ENCODE assay signal across 22 cellular contexts in genomic region chr12:30975581-30975980, GRCh38. TPM values are rescaled to one million over a fixed set of nuclear protein-coding genes. Genes with fewer than 3 reads are reported as not detected.
"Had no signal": no experiment of that assay in that cellular context is flagged by ENCODE, and none has a peak within 500 bp of the region (broad histone marks: within the 10 kb centered on the region; RNA-seq: fewer than 3 reads in every experiment).

No MANE protein-coding gene starts in this region.

- H3K4me1 Mint-ChIP-seq: activated B cell treated with CpG ODN at 0.5 μM for 24 hours; activated naive CD8-positive, alpha-beta T cell treated with anti-CD3 and anti-CD28 coated beads, Interleukin-2, amount 10 ng/mL, durations not matched to agents 7 days and 5 days had no signal

- H3K36me3 ChIP-seq: lower lobe of right lung, tibial nerve, uterus had no signal

- DNase-seq: activated B cell treated with CpG ODN at 0.5 μM for 24 hours; activated CD4-positive, alpha-beta T cell treated with anti-CD3 and anti-CD28 coated beads for 4 hours; activated CD8-positive, alpha-beta T cell treated with anti-CD3 and anti-CD28 coated beads for 36 hours; activated naive CD4-positive, alpha-beta T cell treated with Interleukin-2 at 50 U/mL for 16 hours; activated naive CD8-positive, alpha-beta T cell treated with anti-CD3 and anti-CD28 coated beads, Interleukin-2, amount 10 ng/mL, durations not matched to agents 7 days and 5 days; activated T-cell treated with anti-CD3 and anti-CD28 coated beads, Interleukin-2, amount 50 U/mL, for 24 hours; amygdala; body of pancreas; dermis blood vessel endothelial cell; effector memory CD4-positive, alpha-beta T cell; glutamatergic neuron; islet precursor cell; lower lobe of right lung; nucleus accumbens; retina; stimulated activated CD4-positive, alpha-beta T cell treated with anti-CD3 and anti-CD28 coated beads, Interleukin-1b, Interleukin-23, amount 100 ng/mL, for 48 hours; uterus had no signal

- H3K36me3 Mint-ChIP-seq: activated naive CD8-positive, alpha-beta T cell treated with anti-CD3 and anti-CD28 coated beads, Interleukin-2, amount 10 ng/mL, durations not matched to agents 7 days and 5 days; mesothelial cell of epicardium had no signal

- H3K4me1 ChIP-seq: body of pancreas, lower lobe of right lung, uterus had no signal

- H3K9me3 Mint-ChIP-seq: activated B cell treated with CpG ODN at 0.5 μM for 24 hours; activated CD8-positive, alpha-beta T cell treated with anti-CD3 and anti-CD28 coated beads for 36 hours; activated naive CD8-positive, alpha-beta T cell treated with anti-CD3 and anti-CD28 coated beads, Interleukin-2, amount 10 ng/mL, durations not matched to agents 7 days and 5 days; activated T-cell treated with anti-CD3 and anti-CD28 coated beads, Interleukin-2, amount 50 U/mL, for 24 hours; activated T-helper 2 cell treated with anti-CD3 and anti-CD28 coated beads, Interferon-gamma antibody, Interleukin-2, Interleukin-4, amounts not matched to agents 10 μg/mL and 5 μg/mL and 100 μg/mL, durations not matched to agents 14 hours and 24 hours and 36 hours; mesothelial cell of epicardium; nephron; stimulated activated naive CD8-positive, alpha-beta T cell treated with anti-CD3 and anti-CD28 coated beads, Interleukin-15, Interleukin-2, amounts not matched to agents 100 ng/mL and 50 ng/mL, for 24 hours had no signal

- ATAC-seq: activated CD8-positive, alpha-beta T cell treated with anti-CD3 and anti-CD28 coated beads for 36 hours; body of pancreas; lower lobe of right lung had no signal

- H3K27me3 Mint-ChIP-seq: activated B cell treated with CpG ODN at 0.5 μM for 24 hours had no signal

- H3K4me3 ChIP-seq: body of pancreas, lower lobe of right lung, tibial nerve, uterus had no signal

- H3K27me3 ChIP-seq: body of pancreas, tibial nerve, uterus had no signal

- H3K4me3 Mint-ChIP-seq: activated B cell treated with CpG ODN at 0.5 μM for 24 hours; activated CD8-positive, alpha-beta T cell treated with anti-CD3 and anti-CD28 coated beads for 36 hours; activated naive CD8-positive, alpha-beta T cell treated with anti-CD3 and anti-CD28 coated beads, Interleukin-2, amount 10 ng/mL, durations not matched to agents 7 days and 5 days; activated T-cell treated with anti-CD3 and anti-CD28 coated beads, Interleukin-2, amount 50 U/mL, for 24 hours; mesothelial cell of epicardium; nephron; stimulated activated naive CD8-positive, alpha-beta T cell treated with anti-CD3 and anti-CD28 coated beads, Interleukin-15, Interleukin-2, amounts not matched to agents 100 ng/mL and 50 ng/mL, for 24 hours had no signal

- H3K9me3 ChIP-seq: body of pancreas, lower lobe of right lung, tibial nerve, uterus had no signal

- H3K27ac Mint-ChIP-seq: activated B cell treated with CpG ODN at 0.5 μM for 24 hours; activated CD8-positive, alpha-beta T cell treated with anti-CD3 and anti-CD28 coated beads for 36 hours; activated naive CD8-positive, alpha-beta T cell treated with anti-CD3 and anti-CD28 coated beads, Interleukin-2, amount 10 ng/mL, durations not matched to agents 7 days and 5 days; activated T-cell treated with anti-CD3 and anti-CD28 coated beads, Interleukin-2, amount 50 U/mL, for 24 hours; activated T-helper 2 cell treated with anti-CD3 and anti-CD28 coated beads, Interferon-gamma antibody, Interleukin-2, Interleukin-4, amounts not matched to agents 10 μg/mL and 5 μg/mL and 100 μg/mL, durations not matched to agents 14 hours and 24 hours and 36 hours; mesothelial cell of epicardium; nephron; stimulated activated naive CD8-positive, alpha-beta T cell treated with anti-CD3 and anti-CD28 coated beads, Interleukin-15, Interleukin-2, amounts not matched to agents 100 ng/mL and 50 ng/mL, for 24 hours had no signal

- H3K27ac ChIP-seq: body of pancreas, lower lobe of right lung, uterus had no signal

RNA-seq across cellular contexts. Expression of gene TSPAN11, which starts 49.0 kb away (rescaled TPM):
- total RNA-seq: activated B cell treated with CpG ODN at 0.5 μM for 24 hours; activated CD8-positive, alpha-beta T cell treated with anti-CD3 and anti-CD28 coated beads for 36 hours; activated naive CD8-positive, alpha-beta T cell treated with anti-CD3 and anti-CD28 coated beads, Interleukin-2, amount 10 ng/mL, durations not matched to agents 7 days and 5 days; activated T-helper 2 cell treated with anti-CD3 and anti-CD28 coated beads, Interferon-gamma antibody, Interleukin-2, Interleukin-4, amounts not matched to agents 10 μg/mL and 5 μg/mL and 100 μg/mL, durations not matched to agents 14 hours and 24 hours and 36 hours had no signal
